8 cellular contexts compared by ENCODE assay signal in genomic region chr18:63422087-63422861, GRCh38. TPM values are rescaled to one million over a fixed set of nuclear protein-coding genes. Genes with fewer than 3 reads are reported as not detected.
A peak's percentile ranks its signal among the peaks of the same experiment; 100 is the strongest.
DNase-seq lines count a peak whose midpoint lies in the region; ATAC-seq and TF ChIP-seq lines count a peak whose summit lies in the region.

Gene VPS4B, minus strand, starts transcription at chr18:63422476. Its CDS starts 217 bp downstream, at chr18:63422259.

- H3K9me3 ChIP-seq in Panc1 (ENCODE audit: control insufficient read depth, insufficient read depth, low read depth, low read length) (no peaks in the 10 kb centered on the region), mucosa of rectum (ENCODE audit: control insufficient read depth in 2 of 2, low read length in 2 of 2) (no peaks in the 10 kb centered on the region)

- peak within 1 kb of the TSS; percentile 99 for H3K4me3 Mint-ChIP-seq in activated T-cell treated with anti-CD3 and anti-CD28 coated beads, Interleukin-2, amount 50 U/mL, for 4 hours

- H3K36me3 Mint-ChIP-seq in activated T-cell treated with anti-CD3 and anti-CD28 coated beads, Interleukin-2, amount 50 U/mL, for 4 hours (ENCODE audit: insufficient read depth): peaks cover 9% of the 10 kb centered on the region

- TF ChIP-seq POLR2A in erythroblast (IDR thresholded peaks at IDR 0.05; ENCODE audit: low read length): peak; percentile 93

- H3K9ac ChIP-seq in mucosa of rectum (ENCODE audit: low read depth in 1 of 2, low read length in 2 of 2): peak within 1 kb of the TSS; percentile 90 to 99

- BruUV-seq in Panc1 (replicated peaks; lab: Mats Ljungman, UMichigan): no TSS peak

- intact Hi-C loops in Panc1 (cut with micrococcal nuclease; ENCODE audit: unreplicated experiment): no loop called here

- H3K4me1 ChIP-seq in Panc1 (ENCODE audit: control insufficient read depth, insufficient read depth, low read length) (no peaks in the 10 kb centered on the region), mucosa of rectum (ENCODE audit: control insufficient read depth in 2 of 2, insufficient read depth in 2 of 2, low read length in 2 of 2) (peaks cover 11% of the 10 kb centered on the region in 2 donors)

- peak within 1 kb of the TSS; percentile 88 for H3K27ac ChIP-seq in Panc1 (ENCODE audit: low read length)
- peak within 1 kb of the TSS; percentile 95 to 96 for H3K27ac ChIP-seq in mucosa of rectum (ENCODE audit: low read depth in 2 of 2, low read length in 2 of 2)

- peaks cover 3% of the 10 kb centered on the region for H3K27me3 Mint-ChIP-seq in activated T-cell treated with anti-CD3 and anti-CD28 coated beads, Interleukin-2, amount 50 U/mL, for 4 hours (ENCODE audit: low read depth)

- no peak for TF ChIP-seq CTCF in Panc1 (IDR thresholded peaks at IDR 0.05)

- no peaks in the 10 kb centered on the region for H3K27me3 ChIP-seq in Panc1 (ENCODE audit: control insufficient read depth, insufficient read depth, low read length)
- no peaks in the 10 kb centered on the region for H3K27me3 ChIP-seq in mucosa of rectum (ENCODE audit: control insufficient read depth in 2 of 2, insufficient read depth in 2 of 2, low read length in 2 of 2)

- CTCF ChIA-PET in Panc1 (lab: Charles Lee): interaction anchor here (0.6 kb wide), 1 partner anchor 17 kb away, joined by 3 read pairs; no protein-coding TSS in a partner anchor

- H3K36me3 ChIP-seq in Panc1 (ENCODE audit: control insufficient read depth, insufficient read depth, low read length): peaks cover 5% of the 10 kb centered on the region
- peaks cover 5 to 10% of the 10 kb centered on the region in 2 donors for H3K36me3 ChIP-seq in mucosa of rectum (ENCODE audit: control insufficient read depth in 2 of 2, insufficient read depth in 2 of 2, low read length in 2 of 2)

- ATAC-seq in GM21723 (IDR thresholded peaks at IDR 0.05; ENCODE audit: unreplicated experiment): peak; percentile 97
- peak; percentile 100 for ATAC-seq in Panc1
- peak; percentile 97 for ATAC-seq in activated T-cell treated with anti-CD3 and anti-CD28 coated beads, Interleukin-2, amount 50 U/mL, for 4 hours

- POLR2A ChIA-PET in Panc1 (lab: Charles Lee): no interaction called here

- H3K4me3 ChIP-seq in Panc1 (ENCODE audit: low read depth in 2 of 2, low read length in 2 of 2) (peak within 1 kb of the TSS; percentile 94 to 95), mucosa of rectum (ENCODE audit: low read length in 2 of 2) (peak within 1 kb of the TSS; percentile 98 to 100)

- H3K9me3 Mint-ChIP-seq in activated T-cell treated with anti-CD3 and anti-CD28 coated beads, Interleukin-2, amount 50 U/mL, for 4 hours: no peaks in the 10 kb centered on the region

- peaks cover 30% of the 10 kb centered on the region for H3K4me1 Mint-ChIP-seq in activated T-cell treated with anti-CD3 and anti-CD28 coated beads, Interleukin-2, amount 50 U/mL, for 4 hours (ENCODE audit: low read depth)

- DNase-seq in DMS53 treated with DMSO at 0.1 percent for 48 hours (lab: John Stamatoyannopoulos, UW; ENCODE audit: unreplicated experiment) (peak; percentile 99), KG1 (lab: John Stamatoyannopoulos, UW) (peak; percentile 95), Panc1 (ENCODE audit: low read depth, low spot score) (peak; percentile 88), erythroblast (lab: John Stamatoyannopoulos, UW) (peak; percentile 100)
- DNase-seq in activated T-cell treated with anti-CD3 and anti-CD28 coated beads, Interleukin-2, amount 50 U/mL, for 4 hours: peak; percentile 99
- peak; percentile 99 for DNase-seq in stimulated activated CD8-positive, alpha-beta memory T cell treated with anti-CD3 and anti-CD28 coated beads, Interleukin-4, amount 100 ng/mL, for 48 hours

- in situ Hi-C loops in Panc1 (cut with HindIII; ENCODE audit: low pct_unique_long_range_greater_than_20kb, low sequenced_read_pairs): no loop called here

RNA-seq across cellular contexts. Expression of gene VPS4B, which starts in this region (rescaled TPM):
- 44.5 TPM for total RNA-seq in Panc1 (2021; ENCODE audit: unreplicated experiment)
- 26.7 TPM for polyA plus RNA-seq in Panc1 (2012; ENCODE audit: insufficient read length)
- total RNA-seq in activated T-cell treated with anti-CD3 and anti-CD28 coated beads, Interleukin-2, amount 50 U/mL, for 4 hours: 10 to 100 TPM; 55.2 to 59.8 (median 59.3) TPM

Comparison
In these comparisons a context has a peak if more than half of its experiments do, and no peak if none do; other contexts are left out.
1. Peak in every context shown above with its lines: DNase-seq, ATAC-seq, H3K4me3 ChIP-seq and H3K27ac ChIP-seq.